In the genomic region with DNA sequence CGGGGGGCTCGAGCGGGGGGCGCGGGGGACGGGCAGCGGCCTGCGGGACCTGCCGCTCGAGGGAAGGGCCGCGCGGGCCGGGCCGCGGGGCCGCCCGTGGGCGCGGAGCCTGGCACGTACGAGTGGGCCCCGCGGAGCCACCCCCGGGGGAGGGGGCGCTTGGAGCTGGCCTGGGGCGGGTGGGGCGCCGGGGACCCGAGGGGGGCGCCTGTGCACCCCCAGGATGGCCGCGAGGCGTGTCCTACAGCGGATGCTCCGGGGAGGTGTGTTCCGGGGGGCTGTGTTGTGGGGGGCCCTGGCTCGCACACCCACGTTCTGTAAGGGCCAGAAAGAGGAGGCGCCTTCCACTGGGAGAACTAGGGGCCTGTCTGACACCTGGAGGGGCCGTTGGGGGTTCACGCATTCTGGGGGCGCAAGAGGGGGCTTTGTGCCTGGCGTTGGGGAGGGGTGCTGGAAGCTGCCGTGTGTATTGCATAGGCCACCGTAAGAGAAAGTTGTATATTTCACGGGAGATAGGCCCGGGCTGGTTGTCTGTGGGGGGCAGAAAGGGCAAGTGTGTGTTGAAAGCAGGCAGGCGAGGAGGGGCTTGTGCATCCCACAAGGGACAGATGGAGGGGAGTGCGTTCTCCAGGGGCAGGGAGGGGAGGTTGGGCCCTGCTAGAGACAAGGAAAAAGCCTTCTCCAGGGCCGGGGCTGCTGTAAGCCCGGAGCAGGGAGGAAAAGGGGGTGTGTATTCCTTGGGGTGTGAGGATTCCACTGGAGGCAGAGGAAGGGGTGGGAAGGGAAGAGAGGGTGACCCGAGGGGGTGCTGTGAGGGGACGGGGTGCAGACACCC, we compare ENCODE assay signal across 8 cellular contexts. TPM values are rescaled to one million over a fixed set of nuclear protein-coding genes. Genes with fewer than 3 reads are reported as not detected.
DNase-seq lines count a peak whose midpoint lies in the region; ATAC-seq and TF ChIP-seq lines count a peak whose summit lies in the region.

No MANE protein-coding gene starts in this region.

- no peaks in the 10 kb centered on the region for H3K27me3 ChIP-seq in gastrocnemius medialis

- TF ChIP-seq POLR2A in gastrocnemius medialis (IDR thresholded peaks at IDR 0.05): no peak
- TF ChIP-seq POLR2A in GM18505 (IDR thresholded peaks at IDR 0.05; ENCODE audit: borderline replicate concordance, extremely low read depth, insufficient read depth, insufficient read length): no peak

- peak; percentile 41 for DNase-seq in Daoy (ENCODE audit: low read depth)
- DNase-seq in HFFc6: no peak
- DNase-seq in SK-N-DZ (ENCODE audit: low spot score): peak; percentile 50
- no peak for DNase-seq in fibroblast of villous mesenchyme (ENCODE audit: low read depth)
- no peak for DNase-seq in gastrocnemius medialis
- no peak for DNase-seq in kidney glomerular epithelial cell (lab: John Stamatoyannopoulos, UW)

- H3K4me1 ChIP-seq in gastrocnemius medialis: peaks cover 3 to 8% of the 10 kb centered on the region in 2 donors

- H3K27ac ChIP-seq in gastrocnemius medialis: no peak overlapping the region

- ATAC-seq in gastrocnemius medialis (peak in 1 of 2 donors; percentile 16), GM18505 (IDR thresholded peaks at IDR 0.05; ENCODE audit: unreplicated experiment) (no peak), GM18517 (IDR thresholded peaks at IDR 0.05; ENCODE audit: unreplicated experiment) (no peak)

- in situ Hi-C loops in gastrocnemius medialis (cut with MboI; ENCODE audit: low sequenced_read_pairs in 4 of 4): loop anchor here in 3 of 4 donors (10.0 kb wide), 2 partner anchors 54 to 64 kb away; no protein-coding TSS in a partner anchor

- peaks cover 15% of the 10 kb centered on the region for H3K4me1 Mint-ChIP-seq in HFFc6 (ENCODE audit: low read depth)

- H3K27ac Mint-ChIP-seq in HFFc6: peak overlapping the region; percentile 49; the same call in 1 of the 2 replicates

- peak overlapping the region; percentile 93 for H3K4me3 Mint-ChIP-seq in HFFc6

- H3K36me3 ChIP-seq in gastrocnemius medialis: no peaks in the 10 kb centered on the region

- peaks cover 1% of the 10 kb centered on the region for H3K9me3 Mint-ChIP-seq in HFFc6

- peaks cover 7% of the 10 kb centered on the region; the same call in 1 of the 2 replicates for H3K36me3 Mint-ChIP-seq in HFFc6 (ENCODE audit: low read depth)

- H3K9me3 ChIP-seq in gastrocnemius medialis: no peaks in the 10 kb centered on the region

- intact Hi-C loops in gastrocnemius medialis (cut with DNase I; ENCODE audit: low total_unique reads): loop anchor here (5.0 kb wide), 1 partner anchor 69 kb away; the partner anchor contains the start of gene ABHD11

- H3K4me3 ChIP-seq in fibroblast of villous mesenchyme (ENCODE audit: low read depth, low read length): peak overlapping the region; percentile 73
- peak overlapping the region; percentile 53 to 66 (median 57) for H3K4me3 ChIP-seq in gastrocnemius medialis

- TF ChIP-seq CTCF in HFFc6 (IDR thresholded peaks at IDR 0.05) (no peak), fibroblast of villous mesenchyme (IDR thresholded peaks at IDR 0.05; ENCODE audit: insufficient read depth, low read depth, low read length) (no peak), gastrocnemius medialis (IDR thresholded peaks at IDR 0.05 in 4 of 5, conservative IDR thresholded peaks at IDR 0.05 in 1 of 5) (no peak)

- peaks cover 3% of the 10 kb centered on the region for H3K27me3 Mint-ChIP-seq in HFFc6 (ENCODE audit: insufficient read depth)

RNA-seq across cellular contexts. Expression of gene VPS37D, which starts 0.7 kb away (rescaled TPM):
- total RNA-seq in Daoy (2014; rRNA removed; shearing (Covaris generic)): 3.7 and 4.6 TPM in 2 replicates
- 1 to 10 TPM; 2.4 to 3.1 (median 2.7) TPM for total RNA-seq in HFFc6 (2021; fragmentation: NEBNext Ultra II Directional; extraction: Animal tissue kit (Norgen Biotek cat#: 25700))
- 7.9 and 12.0 TPM in 2 replicates for polyA plus RNA-seq in SK-N-DZ (2014; cell fraction: cytosol; rRNA removed)
- 5.2 and 10.8 TPM in 2 replicates for polyA plus RNA-seq in SK-N-DZ (2014; cell fraction: nucleus; rRNA removed)
- 3.0 and 4.2 TPM in 2 replicates for total RNA-seq in fibroblast of villous mesenchyme
- total RNA-seq in gastrocnemius medialis: 1 to 10 TPM in 2 of 4 donors, under 1 TPM in 2; 0.64 to 2.5 (median 1.4) TPM

RNA-seq across cellular contexts. Expression of gene DNAJC30, which starts 14.9 kb away (rescaled TPM):
- total RNA-seq in Daoy (2014; rRNA removed; shearing (Covaris generic)): 0.06 and 1.0 TPM in 2 replicates
- 10 to 100 TPM; 17.8 to 20.6 (median 18.6) TPM for total RNA-seq in HFFc6 (2021; fragmentation: NEBNext Ultra II Directional; extraction: Animal tissue kit (Norgen Biotek cat#: 25700))
- polyA plus RNA-seq in SK-N-DZ (2014; cell fraction: cytosol; rRNA removed): 1.4 and 2.0 TPM in 2 replicates
- polyA plus RNA-seq in SK-N-DZ (2014; cell fraction: nucleus; rRNA removed): 1.1 and 2.0 TPM in 2 replicates
- total RNA-seq in fibroblast of villous mesenchyme (2.3 and 3.0 TPM in 2 replicates), gastrocnemius medialis (10 to 100 TPM in 1 of 4 donors, 1 to 10 TPM in 3; 3.9 to 10.5 (median 5.6) TPM)

RNA-seq across cellular contexts. Expression of gene BUD23, which starts 15.1 kb away (rescaled TPM):
- total RNA-seq in Daoy (2014; rRNA removed; shearing (Covaris generic)): 160 and 173 TPM in 2 replicates
- 10 to 100 TPM; 70.1 to 91.4 (median 83.4) TPM for total RNA-seq in HFFc6 (2021; fragmentation: NEBNext Ultra II Directional; extraction: Animal tissue kit (Norgen Biotek cat#: 25700))
- polyA plus RNA-seq in SK-N-DZ (2014; cell fraction: cytosol; rRNA removed): 54.7 and 61.5 TPM in 2 replicates
- 31.6 and 34.5 TPM in 2 replicates for polyA plus RNA-seq in SK-N-DZ (2014; cell fraction: nucleus; rRNA removed)
- total RNA-seq in fibroblast of villous mesenchyme: 38.0 and 39.7 TPM in 2 replicates
- 100 to 1,000 TPM in 3 of 4 donors, 10 to 100 TPM in 1; 83.9 to 128 (median 114) TPM for total RNA-seq in gastrocnemius medialis

RNA-seq across cellular contexts. Expression of gene MLXIPL, which starts 44.0 kb away (rescaled TPM):
- total RNA-seq in Daoy (2014; rRNA removed; shearing (Covaris generic)): 5.4 TPM in 1 of 2 replicates, not detected in the other
- not detected for total RNA-seq in HFFc6 (2021; fragmentation: NEBNext Ultra II Directional; extraction: Animal tissue kit (Norgen Biotek cat#: 25700))
- not detected in 2 replicates for polyA plus RNA-seq in SK-N-DZ (2014; cell fraction: cytosol; rRNA removed)
- polyA plus RNA-seq in SK-N-DZ (2014; cell fraction: nucleus; rRNA removed): not detected in 2 replicates
- total RNA-seq in fibroblast of villous mesenchyme: not detected in 2 replicates
- 100 to 1,000 TPM in 1 of 4 donors, 10 to 100 TPM in 1, 1 to 10 TPM in 2; 7.6 to 107 (median 29.2) TPM for total RNA-seq in gastrocnemius medialis

RNA-seq across cellular contexts. Expression of gene STX1A, which starts 51.1 kb away (rescaled TPM):
- total RNA-seq in Daoy (2014; rRNA removed; shearing (Covaris generic)): 65.7 and 133 TPM in 2 replicates
- 10 to 100 TPM in 5 of 6 experiments, 1 to 10 TPM in 1; 9.6 to 14.7 (median 12.2) TPM for total RNA-seq in HFFc6 (2021; fragmentation: NEBNext Ultra II Directional; extraction: Animal tissue kit (Norgen Biotek cat#: 25700))
- polyA plus RNA-seq in SK-N-DZ (2014; cell fraction: cytosol; rRNA removed): 21.1 and 30.9 TPM in 2 replicates
- polyA plus RNA-seq in SK-N-DZ (2014; cell fraction: nucleus; rRNA removed): 120 and 134 TPM in 2 replicates
- 6.8 and 8.2 TPM in 2 replicates for total RNA-seq in fibroblast of villous mesenchyme
- 1 to 10 TPM in 3 of 4 donors, under 1 TPM in 1; 0.83 to 8.1 (median 3.2) TPM for total RNA-seq in gastrocnemius medialis

Comparison
In these comparisons a context has a peak if more than half of its experiments do, and no peak if none do; other contexts are left out.
1. DNase-seq: peak in Daoy (single experiment) and SK-N-DZ (single experiment); none in HFFc6 (single experiment), fibroblast of villous mesenchyme (single experiment), gastrocnemius medialis (0 of 2) and kidney glomerular epithelial cell (single experiment).